In genomic region chr13:93224545-93224944, GRCh38 we compare ENCODE assay signal across 1 cellular context.
TF ChIP-seq lines count a peak whose summit lies in the region.

No MANE protein-coding gene starts in this region.

TF ChIP-seq in HepG2, 621 proteins besides CTCF, POLR2A, EP300 and RAD21 (continued from another document and continues in another):
- 0 out of 2 replicates have a peak, but pooled peaks have one; percentile 9 for TF ChIP-seq MAFF (IDR thresholded peaks at IDR 0.05; ENCODE audit: low read depth, low read length)
- TF ChIP-seq ZUFSP (CRISPR knock-in tag; IDR thresholded peaks at IDR 0.05; ENCODE audit: borderline replicate concordance) = no peak
- TF ChIP-seq TAF1 (CRISPR knock-in tag; IDR thresholded peaks at IDR 0.05) = 0 out of 2 replicates have a peak, but pooled peaks have one; percentile 24
- peak; percentile 77; the same call in 1 of the 2 replicates for TF ChIP-seq MED13 (CRISPR knock-in tag; IDR thresholded peaks at IDR 0.05)
- TF ChIP-seq ZNF276 (CRISPR knock-in tag; IDR thresholded peaks at IDR 0.05; ENCODE audit: low read depth) = no peak
- peak; percentile 97 for TF ChIP-seq AHDC1 (CRISPR knock-in tag; IDR thresholded peaks at IDR 0.05; ENCODE audit: borderline replicate concordance)
- peak; percentile 95 for TF ChIP-seq MED1 (CRISPR knock-in tag; IDR thresholded peaks at IDR 0.05)
- peak; percentile 75 for TF ChIP-seq ZHX1 (CRISPR knock-in tag; IDR thresholded peaks at IDR 0.05; ENCODE audit: low read depth)
- TF ChIP-seq ZNF337 (CRISPR knock-in tag; IDR thresholded peaks at IDR 0.05; ENCODE audit: borderline replicate concordance, low read depth) = peak; percentile 60; the same call in 1 of the 2 replicates
- TF ChIP-seq ZNF451 (CRISPR knock-in tag; IDR thresholded peaks at IDR 0.05) = peak; percentile 41; the same call in 1 of the 2 replicates
- TF ChIP-seq STAG1 (CRISPR knock-in tag; IDR thresholded peaks at IDR 0.05) = peak; percentile 35
- no peak for TF ChIP-seq CREBL2 (CRISPR knock-in tag; IDR thresholded peaks at IDR 0.05; ENCODE audit: borderline replicate concordance)
- no peak for TF ChIP-seq MAFG (CRISPR knock-in tag; IDR thresholded peaks at IDR 0.05)
- no peak for TF ChIP-seq ZNF33B (CRISPR knock-in tag; IDR thresholded peaks at IDR 0.05)
- TF ChIP-seq ZBTB21 (CRISPR knock-in tag; IDR thresholded peaks at IDR 0.05) = 0 out of 2 replicates have a peak, but pooled peaks have one; percentile 55
- peak; percentile 56; the same call in 1 of the 2 replicates for TF ChIP-seq KLF12 (CRISPR knock-in tag; IDR thresholded peaks at IDR 0.05; ENCODE audit: borderline replicate concordance)
- TF ChIP-seq ZNF761 (CRISPR knock-in tag; conservative IDR thresholded peaks at IDR 0.05) = no peak
- no peak for TF ChIP-seq ZNF83 (CRISPR knock-in tag; IDR thresholded peaks at IDR 0.05; ENCODE audit: borderline replicate concordance)
- peak; percentile 86; the same call in 1 of the 2 replicates for TF ChIP-seq SSRP1 (CRISPR knock-in tag; IDR thresholded peaks at IDR 0.05)
- TF ChIP-seq ZNF230 (CRISPR knock-in tag; IDR thresholded peaks at IDR 0.05) = no peak
- no peak for TF ChIP-seq ZNF180 (CRISPR knock-in tag; IDR thresholded peaks at IDR 0.05; ENCODE audit: borderline replicate concordance, low read depth)
- TF ChIP-seq MAF1 (CRISPR knock-in tag; IDR thresholded peaks at IDR 0.05; ENCODE audit: borderline replicate concordance) = no peak
- 0 out of 2 replicates have a peak, but pooled peaks have one; percentile 76 for TF ChIP-seq ETV6 (CRISPR knock-in tag; conservative IDR thresholded peaks at IDR 0.05)
- TF ChIP-seq KIAA2018 (CRISPR knock-in tag; IDR thresholded peaks at IDR 0.05; ENCODE audit: borderline replicate concordance) = no peak
- no peak for TF ChIP-seq ZBTB42 (CRISPR knock-in tag; IDR thresholded peaks at IDR 0.05)
- peak; percentile 94 for TF ChIP-seq TBX3 (IDR thresholded peaks at IDR 0.05; ENCODE audit: borderline replicate concordance)
- no peak for TF ChIP-seq SRSF1 (optimal IDR thresholded peaks at IDR 0.05; ENCODE audit: low read depth, low read length)
- TF ChIP-seq SMAD1 (CRISPR knock-in tag; IDR thresholded peaks at IDR 0.05; ENCODE audit: borderline replicate concordance, low read depth) = no peak
- TF ChIP-seq ZNF503 (CRISPR knock-in tag; IDR thresholded peaks at IDR 0.05) = peak; percentile 98
- TF ChIP-seq CEBPG (CRISPR knock-in tag; IDR thresholded peaks at IDR 0.05) = peak; percentile 96
- no peak for TF ChIP-seq SMAD9 (CRISPR knock-in tag; IDR thresholded peaks at IDR 0.05)
- peak; percentile 33; the same call in 1 of the 2 replicates for TF ChIP-seq ZNF629 (CRISPR knock-in tag; conservative IDR thresholded peaks at IDR 0.05)
- peak; percentile 70; the same call in 1 of the 2 replicates for TF ChIP-seq KLF9 (CRISPR knock-in tag; IDR thresholded peaks at IDR 0.05; ENCODE audit: low read depth)
- peak; percentile 96 for TF ChIP-seq HOXD1 (CRISPR knock-in tag; IDR thresholded peaks at IDR 0.05)
- peak; percentile 94 for TF ChIP-seq NFIC (IDR thresholded peaks at IDR 0.05; ENCODE audit: low read length)
- TF ChIP-seq ZNF121 (CRISPR knock-in tag; IDR thresholded peaks at IDR 0.05) = no peak
- TF ChIP-seq RFX3 (CRISPR knock-in tag; IDR thresholded peaks at IDR 0.05) = 0 out of 2 replicates have a peak, but pooled peaks have one; percentile 41
